ENCODE assay signal across 24 cellular contexts in genomic region chr20:55977723-55978481, GRCh38. TPM values are rescaled to one million over a fixed set of nuclear protein-coding genes. Genes with fewer than 3 reads are reported as not detected.
DNase-seq lines count a peak whose midpoint lies in the region; ATAC-seq and TF ChIP-seq lines count a peak whose summit lies in the region.
"Had no signal": no experiment of that assay in that cellular context is flagged by ENCODE, and none has a peak within 500 bp of the region (broad histone marks: within the 10 kb centered on the region; RNA-seq: fewer than 3 reads in every experiment).

No MANE protein-coding gene starts in this region.

- no peak for TF ChIP-seq POLR2A in testis (IDR thresholded peaks at IDR 0.05)

- H3K4me3 ChIP-seq in lung (no peak overlapping the region), testis (no peak overlapping the region)
- H3K4me3 ChIP-seq: gastroesophageal sphincter, PC-9, smooth muscle cell had no signal

- H3K36me3 ChIP-seq in lung (ENCODE audit: control insufficient read depth in 2 of 2, insufficient read depth in 2 of 2, low read length in 2 of 2) (no peaks in the 10 kb centered on the region), testis (ENCODE audit: low read depth, missing control alignments) (no peaks in the 10 kb centered on the region)
- H3K36me3 ChIP-seq: gastroesophageal sphincter had no signal

- DNase-seq in DMS79 treated with DMSO at 0.1 percent for 48 hours (lab: John Stamatoyannopoulos, UW) (peak; percentile 30), NCI-H774 (lab: John Stamatoyannopoulos, UW) (peak; percentile 26), lung (ENCODE audit: low spot score) (peak; percentile 86), testis (peak; percentile 67), GM10248 (ENCODE audit: extremely low spot score) (no peak)
- DNase-seq: activated CD4-positive, alpha-beta T cell treated with anti-CD3 and anti-CD28 coated beads, Interleukin-2, amount 50 U/mL, for 48 hours; activated CD4-positive, CD25-positive, alpha-beta regulatory T cell; activated CD8-positive, alpha-beta memory T cell treated with anti-CD3 and anti-CD28 coated beads, Interleukin-2, amount 50 U/mL, for 48 hours; caudate nucleus; NCI-H2107; NCI-H748 treated with DMSO at 0.1 percent for 48 hours; PC-9; SHP77; stimulated activated CD4-positive, alpha-beta T cell treated with anti-CD3 and anti-CD28 coated beads, Interleukin-2, amount 100 ng/mL, for 24 hours; SW 1271 had no signal

- H3K4me1 ChIP-seq in lung (ENCODE audit: control insufficient read depth in 2 of 2, insufficient read depth in 2 of 2, low read length in 2 of 2) (peaks cover 0 to 3% of the 10 kb centered on the region in 2 donors), testis (no peaks in the 10 kb centered on the region)

- H3K9me3 ChIP-seq in lung (ENCODE audit: control insufficient read depth in 2 of 2, insufficient read depth in 1 of 2, low read length in 1 of 2) (no peaks in the 10 kb centered on the region), testis (no peaks in the 10 kb centered on the region)
- H3K9me3 ChIP-seq: gastroesophageal sphincter had no signal

- 34 to 59% methylated on average over 6 of the region's 6 CpGs for WGBS in lung, 2 donors
- WGBS in testis, 2 donors: 27 to 35% methylated on average over 6 of the region's 6 CpGs

- POLR2A ChIA-PET in GM10248 (lab: Yijun Ruan, JAX): no interaction called here

- CTCF ChIA-PET in GM10248 (lab: Yijun Ruan, JAX): no interaction called here

- H3K27ac ChIP-seq in lung (ENCODE audit: low read depth in 1 of 2, low read length in 1 of 2) (no peak overlapping the region), testis (no peak overlapping the region)
- H3K27ac ChIP-seq: C4-2B, PC-9 had no signal

- ATAC-seq in lung (ENCODE audit: insufficient read depth, low FRiP score) (no peak), GM21737 (IDR thresholded peaks at IDR 0.05; ENCODE audit: unreplicated experiment) (no peak), GM19023 (IDR thresholded peaks at IDR 0.05; ENCODE audit: unreplicated experiment) (no peak)
- ATAC-seq: activated T-helper 17 cell treated with anti-CD3 and anti-CD28 coated beads, Interleukin-2, amount 50 U/mL, for 72 hours; gastroesophageal sphincter had no signal

- no peak for TF ChIP-seq CTCF in lung (IDR thresholded peaks at IDR 0.05; ENCODE audit: control extremely low read depth, extremely low read depth)
- TF ChIP-seq CTCF in testis (IDR thresholded peaks at IDR 0.05): no peak
- TF ChIP-seq CTCF in GM10248 (IDR thresholded peaks at IDR 0.05; ENCODE audit: control extremely low read depth, extremely low read depth, low read depth, missing control alignments): no peak

- H3K27me3 ChIP-seq in lung (ENCODE audit: control insufficient read depth, insufficient read depth): no peaks in the 10 kb centered on the region
- H3K27me3 ChIP-seq in testis: no peaks in the 10 kb centered on the region
- H3K27me3 ChIP-seq: gastroesophageal sphincter had no signal

- intact Hi-C loops in testis (cut with DNase I; ENCODE audit: low total_unique reads): no loop called here

RNA-seq across cellular contexts. Expression of gene CBLN4, which starts 27.4 kb away (rescaled TPM):
- total RNA-seq in lung (under 1 TPM; 0.09 to 0.15 TPM), testis (1 to 10 TPM; 3.1 to 3.4 TPM)
- polyA plus RNA-seq in lung (under 1 TPM; 0.05 to 0.10 TPM), testis (ENCODE audit: insufficient read depth, low read depth, low replicate concordance) (6.0 TPM)
- total RNA-seq: activated T-helper 17 cell treated with anti-CD3 and anti-CD28 coated beads, Interleukin-2, amount 50 U/mL, for 72 hours; lower leg skin; PC-9; pulmonary artery endothelial cell; smooth muscle cell had no signal
- polyA plus RNA-seq: IgD-negative memory B cell, smooth muscle cell had no signal
